ENCODE assay signal across 21 cellular contexts in the genomic region with DNA sequence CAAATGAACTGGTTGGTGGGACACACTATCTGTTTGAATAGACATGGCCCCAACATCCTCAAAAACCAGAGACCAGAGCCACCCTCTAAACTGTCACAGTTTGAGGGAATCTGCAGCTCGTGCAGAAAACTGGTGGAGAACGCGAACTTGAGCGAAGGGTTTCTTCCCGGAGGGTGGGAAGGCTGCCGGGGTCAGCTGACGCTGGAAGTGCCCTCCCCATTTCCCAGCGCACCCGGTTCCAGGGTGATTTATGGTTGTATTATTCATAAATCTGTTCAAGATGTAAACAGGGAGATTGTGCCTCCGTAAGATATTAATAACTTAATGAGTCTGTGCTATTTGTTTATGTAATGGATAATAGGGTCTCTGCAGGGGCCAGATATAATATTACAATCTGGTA.
"Had no signal": no experiment of that assay in that cellular context is flagged by ENCODE, and none has a peak within 500 bp of the region (broad histone marks: within the 10 kb centered on the region; RNA-seq: fewer than 3 reads in every experiment).

No MANE protein-coding gene starts in this region.

- H3K4me1 ChIP-seq: colonic mucosa, esophagus squamous epithelium, left lung, lower lobe of right lung, uterus had no signal

- H3K9me3 ChIP-seq: body of pancreas, colonic mucosa, esophagus squamous epithelium, left lung, lower lobe of right lung, thoracic aorta, uterus had no signal

- DNase-seq: activated CD4-positive, alpha-beta memory T cell treated with anti-CD3 and anti-CD28 coated beads for 36 hours; activated CD4-positive, alpha-beta T cell treated with anti-CD3 and anti-CD28 coated beads, Interleukin-2, amount 10 ng/mL, durations not matched to agents 24 days and 14 days; activated CD8-positive, alpha-beta memory T cell treated with anti-CD3 and anti-CD28 coated beads, Interleukin-2, amount 50 U/mL, for 4 hours; activated naive CD4-positive, alpha-beta T cell; activated T-cell treated with anti-CD3 and anti-CD28 coated beads, Interleukin-2, amount 50 U/mL, for 24 hours; body of pancreas; cerebellar nuclear complex; colonic mucosa; effector CD8-positive, alpha-beta T cell; esophagus squamous epithelium; lower lobe of right lung; mesenchymal stem cell; naive thymus-derived CD8-positive, alpha-beta T cell; stimulated activated CD4-positive, alpha-beta T cell treated with anti-CD3 and anti-CD28 coated beads, Interleukin-2, amount 100 ng/mL, for 48 hours; stimulated activated naive CD8-positive, alpha-beta T cell treated with anti-CD3 and anti-CD28 coated beads, Interleukin-15, Interleukin-2, amounts not matched to agents 100 U/mL and 50 U/mL, for 24 hours; T1000; uterus; WERI-Rb-1 had no signal

- H3K27me3 ChIP-seq: body of pancreas, colonic mucosa, left lung, uterus had no signal

- H3K27ac ChIP-seq: body of pancreas, colonic mucosa, epithelial cell of prostate, esophagus squamous epithelium, left lung, lower lobe of right lung, thoracic aorta, uterus, WERI-Rb-1 had no signal

- H3K36me3 ChIP-seq: colonic mucosa, esophagus squamous epithelium, left lung, lower lobe of right lung, thoracic aorta, uterus, WERI-Rb-1 had no signal

- H3K4me3 ChIP-seq: body of pancreas, colonic mucosa, esophagus squamous epithelium, left lung, lower lobe of right lung, thoracic aorta, uterus had no signal
